ENCODE assay signal across 1 cellular context in the genomic region with DNA sequence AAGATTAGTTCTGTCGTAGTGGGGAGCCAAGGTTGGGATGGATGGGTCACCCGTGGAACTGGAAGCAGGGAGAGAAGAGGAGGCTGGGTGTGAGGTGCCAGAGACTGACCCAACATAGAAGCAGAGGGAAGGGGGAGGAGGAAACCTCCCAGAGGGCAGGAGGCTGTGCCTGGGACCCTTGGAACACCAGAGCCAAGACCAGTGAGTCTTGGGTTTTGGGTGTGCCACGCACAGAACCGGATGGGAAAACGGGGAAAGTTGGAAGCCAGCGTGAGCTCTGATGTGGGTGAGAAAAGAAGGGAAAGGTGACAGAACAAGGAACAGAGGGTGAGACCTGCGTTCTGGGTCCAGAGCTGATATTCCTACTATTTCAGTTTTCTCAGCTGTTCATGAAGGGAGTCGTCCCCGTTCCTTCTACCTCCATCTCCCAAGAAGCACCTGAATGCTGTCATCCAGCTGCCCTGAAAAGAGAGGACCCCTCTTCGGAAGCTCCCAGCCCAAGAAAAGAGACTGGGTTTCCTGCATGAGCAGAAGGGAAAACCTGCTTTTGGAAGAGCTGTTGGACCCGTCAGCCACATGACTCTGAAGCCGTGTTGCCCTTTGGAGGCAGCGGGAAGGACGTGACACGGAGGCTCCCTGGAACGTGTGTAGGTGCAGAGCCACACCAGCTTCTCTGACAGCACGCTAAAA.
TF ChIP-seq lines count a peak whose summit lies in the region.

No MANE protein-coding gene starts in this region.

TF ChIP-seq in HepG2, 621 proteins besides CTCF, POLR2A, EP300 and RAD21 (continued from another document):
- TF ChIP-seq BRD4 (CRISPR knock-in tag; IDR thresholded peaks at IDR 0.05) = no peak
- no peak for TF ChIP-seq FOXK2 (IDR thresholded peaks at IDR 0.05)
